In the genomic region with DNA sequence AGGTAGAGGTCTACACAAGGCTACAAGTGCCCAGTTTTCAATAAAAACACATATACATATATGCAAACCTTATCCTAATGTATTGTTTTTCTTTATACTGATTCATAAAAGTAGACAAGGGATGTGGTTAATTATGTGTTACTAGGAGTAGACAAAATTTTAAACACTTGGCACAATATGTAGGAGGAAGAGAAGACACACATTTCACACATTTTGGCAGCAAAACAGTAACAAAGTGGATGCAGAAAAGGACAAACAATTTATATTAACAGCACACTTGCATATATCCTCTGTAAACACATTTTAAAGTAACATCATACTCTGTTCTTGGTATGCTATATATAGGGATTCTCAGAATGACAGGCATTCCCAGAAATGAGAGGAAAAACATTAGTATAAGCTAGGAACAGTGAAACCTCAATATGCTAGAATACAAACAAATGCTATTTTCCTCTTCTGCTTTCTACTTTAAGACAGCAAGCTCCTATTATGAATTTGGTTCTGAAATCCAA, we compare ENCODE assay signal across 1 cellular context.
TF ChIP-seq lines count a peak whose summit lies in the region.

No MANE protein-coding gene starts in this region.

TF ChIP-seq in HepG2, 621 proteins besides CTCF, POLR2A, EP300 and RAD21 (continued from another document):
- TF ChIP-seq NRL (CRISPR knock-in tag; IDR thresholded peaks at IDR 0.05; ENCODE audit: borderline replicate concordance) = no peak
- TF ChIP-seq, protein P1, sequence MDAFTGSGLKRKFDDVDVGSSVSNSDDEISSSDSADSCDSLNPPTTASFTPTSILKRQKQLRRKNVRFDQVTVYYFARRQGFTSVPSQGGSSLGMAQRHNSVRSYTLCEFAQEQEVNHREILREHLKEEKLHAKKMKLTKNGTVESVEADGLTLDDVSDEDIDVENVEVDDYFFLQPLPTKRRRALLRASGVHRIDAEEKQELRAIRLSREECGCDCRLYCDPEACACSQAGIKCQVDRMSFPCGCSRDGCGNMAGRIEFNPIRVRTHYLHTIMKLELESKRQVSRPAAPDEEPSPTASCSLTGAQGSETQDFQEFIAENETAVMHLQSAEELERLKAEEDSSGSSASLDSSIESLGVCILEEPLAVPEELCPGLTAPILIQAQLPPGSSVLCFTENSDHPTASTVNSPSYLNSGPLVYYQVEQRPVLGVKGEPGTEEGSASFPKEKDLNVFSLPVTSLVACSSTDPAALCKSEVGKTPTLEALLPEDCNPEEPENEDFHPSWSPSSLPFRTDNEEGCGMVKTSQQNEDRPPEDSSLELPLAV (CRISPR knock-in tag; conservative IDR thresholded peaks at IDR 0.05; ENCODE audit: low read depth) = no peak
- no peak for TF ChIP-seq NFIC (IDR thresholded peaks at IDR 0.05; ENCODE audit: low read length)
- TF ChIP-seq, protein P2, sequence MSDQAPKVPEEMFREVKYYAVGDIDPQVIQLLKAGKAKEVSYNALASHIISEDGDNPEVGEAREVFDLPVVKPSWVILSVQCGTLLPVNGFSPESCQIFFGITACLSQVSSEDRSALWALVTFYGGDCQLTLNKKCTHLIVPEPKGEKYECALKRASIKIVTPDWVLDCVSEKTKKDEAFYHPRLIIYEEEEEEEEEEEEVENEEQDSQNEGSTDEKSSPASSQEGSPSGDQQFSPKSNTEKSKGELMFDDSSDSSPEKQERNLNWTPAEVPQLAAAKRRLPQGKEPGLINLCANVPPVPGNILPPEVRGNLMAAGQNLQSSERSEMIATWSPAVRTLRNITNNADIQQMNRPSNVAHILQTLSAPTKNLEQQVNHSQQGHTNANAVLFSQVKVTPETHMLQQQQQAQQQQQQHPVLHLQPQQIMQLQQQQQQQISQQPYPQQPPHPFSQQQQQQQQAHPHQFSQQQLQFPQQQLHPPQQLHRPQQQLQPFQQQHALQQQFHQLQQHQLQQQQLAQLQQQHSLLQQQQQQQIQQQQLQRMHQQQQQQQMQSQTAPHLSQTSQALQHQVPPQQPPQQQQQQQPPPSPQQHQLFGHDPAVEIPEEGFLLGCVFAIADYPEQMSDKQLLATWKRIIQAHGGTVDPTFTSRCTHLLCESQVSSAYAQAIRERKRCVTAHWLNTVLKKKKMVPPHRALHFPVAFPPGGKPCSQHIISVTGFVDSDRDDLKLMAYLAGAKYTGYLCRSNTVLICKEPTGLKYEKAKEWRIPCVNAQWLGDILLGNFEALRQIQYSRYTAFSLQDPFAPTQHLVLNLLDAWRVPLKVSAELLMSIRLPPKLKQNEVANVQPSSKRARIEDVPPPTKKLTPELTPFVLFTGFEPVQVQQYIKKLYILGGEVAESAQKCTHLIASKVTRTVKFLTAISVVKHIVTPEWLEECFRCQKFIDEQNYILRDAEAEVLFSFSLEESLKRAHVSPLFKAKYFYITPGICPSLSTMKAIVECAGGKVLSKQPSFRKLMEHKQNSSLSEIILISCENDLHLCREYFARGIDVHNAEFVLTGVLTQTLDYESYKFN (CRISPR knock-in tag; conservative IDR thresholded peaks at IDR 0.05) = no peak
- TF ChIP-seq TBP (CRISPR knock-in tag; IDR thresholded peaks at IDR 0.05) = no peak
